ENCODE assay signal across 8 cellular contexts in the genomic region with DNA sequence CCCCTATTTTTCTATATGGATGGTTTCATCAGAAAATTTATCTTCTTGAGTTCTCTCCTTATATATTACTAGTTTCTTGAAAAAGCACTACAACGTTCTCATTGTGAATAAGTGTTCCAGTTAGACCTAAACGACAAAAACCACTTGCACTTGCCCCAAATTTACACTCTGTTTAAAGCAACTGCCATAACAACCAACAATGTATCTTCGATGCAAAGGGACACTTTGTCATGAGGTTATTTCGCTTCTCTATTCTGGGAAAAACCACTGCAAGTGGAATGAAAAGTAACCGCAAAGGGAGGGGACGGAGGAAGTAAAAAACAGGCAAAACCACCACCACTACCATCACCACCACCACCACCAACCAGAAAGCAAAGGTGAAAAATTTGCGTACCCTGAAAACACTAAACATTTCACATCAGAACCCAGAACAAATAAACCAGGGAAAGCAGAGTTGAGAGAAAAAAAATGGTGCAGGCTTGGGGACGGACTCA. TPM values are rescaled to one million over a fixed set of nuclear protein-coding genes. Genes with fewer than 3 reads are reported as not detected.
DNase-seq lines count a peak whose midpoint lies in the region; ATAC-seq and TF ChIP-seq lines count a peak whose summit lies in the region.

No MANE protein-coding gene starts in this region.

- no peaks in the 10 kb centered on the region for H3K27me3 ChIP-seq in PC-9 (ENCODE audit: insufficient read depth, low read depth)
- H3K27me3 ChIP-seq in mammary epithelial cell (ENCODE audit: insufficient read depth, low read length): no peaks in the 10 kb centered on the region
- H3K27me3 ChIP-seq in mucosa of stomach (ENCODE audit: control insufficient read depth, insufficient read depth, low read length): no peaks in the 10 kb centered on the region
- H3K27me3 ChIP-seq in tibial nerve: no peaks in the 10 kb centered on the region

- WGBS in mammary epithelial cell (ENCODE audit: low coverage, missing lambda C conversion rate): 25% methylated on average over 7 of the region's 8 CpGs
- 5% methylated on average over 8 of the region's 8 CpGs for WGBS in tibial nerve, 2 donors

- POLR2A ChIA-PET in PC-9 (lab: Charles Lee; ENCODE audit: unreplicated experiment): interaction anchor here (0.5 to 0.7 kb wide), 3 partner anchors 111 to 872 kb away, joined by 3 to 11 read pairs (median 3); no protein-coding TSS in a partner anchor

- H4K20me1 ChIP-seq in PC-9 (ENCODE audit: insufficient read depth) (no peaks in the 10 kb centered on the region), mammary epithelial cell (ENCODE audit: insufficient read depth, low read length) (no peaks in the 10 kb centered on the region)

- H3K9me3 ChIP-seq in PC-9 (ENCODE audit: insufficient read depth, low read depth) (no peaks in the 10 kb centered on the region), mammary epithelial cell (replicated peaks; ENCODE audit: insufficient read depth, low read length) (no peaks in the 10 kb centered on the region), mucosa of stomach (ENCODE audit: control insufficient read depth, low read length) (no peaks in the 10 kb centered on the region), tibial nerve (no peaks in the 10 kb centered on the region)

- peak; percentile 11 for DNase-seq in activated T-cell treated with anti-CD3 and anti-CD28 coated beads for 4 hours
- no peak for DNase-seq in activated T-cell treated with anti-CD3 and anti-CD28 coated beads, Interleukin-2, amount 50 U/mL, for 48 hours
- no peak for DNase-seq in PC-9
- no peak for DNase-seq in mammary epithelial cell
- no peak for DNase-seq in tibial nerve (ENCODE audit: low spot score in 2 of 2)
- no peak for DNase-seq in NCI-H446 (lab: John Stamatoyannopoulos, UW)

- H3K36me3 ChIP-seq in PC-9 (ENCODE audit: low read depth) (no peaks in the 10 kb centered on the region), mammary epithelial cell (ENCODE audit: insufficient read depth, low read length) (no peaks in the 10 kb centered on the region), mucosa of stomach (ENCODE audit: control insufficient read depth, insufficient read depth, low read length) (no peaks in the 10 kb centered on the region), tibial nerve (no peaks in the 10 kb centered on the region)

- TSS peak; percentile 57 for BruUV-seq in PC-9 (replicated peaks; lab: Mats Ljungman, UMichigan)
- TSS peak; percentile 39 for BruUV-seq in mammary epithelial cell (replicated peaks; lab: Mats Ljungman, UMichigan)

- peak overlapping the region; percentile 95 for H3K4me2 ChIP-seq in PC-9
- peak overlapping the region; percentile 99 for H3K4me2 ChIP-seq in mammary epithelial cell (ENCODE audit: insufficient read depth, low read depth, low read length)

- TF ChIP-seq EP300 in tibial nerve (IDR thresholded peaks at IDR 0.05): no peak

- no peak for TF ChIP-seq CTCF in PC-9 (conservative IDR thresholded peaks at IDR 0.05)
- peak in 1 of 2 donors; percentile 10 for TF ChIP-seq CTCF in mammary epithelial cell (conservative IDR thresholded peaks at IDR 0.05 in 1 of 2, IDR thresholded peaks at IDR 0.05 in 1 of 2; ENCODE audit: extremely low read depth in 1 of 2, insufficient read depth in 1 of 2, low read depth in 1 of 2, low read length in 2 of 2)
- TF ChIP-seq CTCF in tibial nerve (IDR thresholded peaks at IDR 0.05): no peak

- peak overlapping the region; percentile 91 for H2AFZ ChIP-seq in PC-9
- H2AFZ ChIP-seq in mammary epithelial cell (ENCODE audit: low read depth, low read length): peak overlapping the region; percentile 78

- no peak for TF ChIP-seq POLR2A in tibial nerve (IDR thresholded peaks at IDR 0.05)

- H3K9me2 ChIP-seq in PC-9 (ENCODE audit: insufficient read depth): no peaks in the 10 kb centered on the region

- no peak for ATAC-seq in HG03460 (IDR thresholded peaks at IDR 0.05; ENCODE audit: unreplicated experiment)

- in situ Hi-C loops in mammary epithelial cell (cut with MboI; ENCODE audit: low sequenced_read_pairs in 2 of 2): loop anchor here in 1 of 2 donors (10.0 kb wide), 1 partner anchor 259 kb away; no protein-coding TSS in a partner anchor

- H3K4me1 ChIP-seq in PC-9 (replicated peaks; ENCODE audit: insufficient read depth): peaks cover 26% of the 10 kb centered on the region
- peaks cover 13% of the 10 kb centered on the region for H3K4me1 ChIP-seq in mammary epithelial cell (ENCODE audit: insufficient read depth, low read length)
- H3K4me1 ChIP-seq in mucosa of stomach (ENCODE audit: control insufficient read depth, insufficient read depth, low read length): peaks cover 8% of the 10 kb centered on the region
- peaks cover 0 to 35% (median 4%) of the 10 kb centered on the region in 4 donors for H3K4me1 ChIP-seq in tibial nerve

- peaks cover 7% of the 10 kb centered on the region for H3F3A ChIP-seq in PC-9 (ENCODE audit: insufficient read depth, low read depth)

- H3K9ac ChIP-seq in mammary epithelial cell (ENCODE audit: insufficient read depth, low read length) (peak overlapping the region; percentile 88), mucosa of stomach (ENCODE audit: low read length) (peak overlapping the region; percentile 93)

- CTCF ChIA-PET in PC-9 (lab: Charles Lee): interaction anchor here (0.6 to 1.3 kb wide), 5 partner anchors 77 to 500 kb away, joined by 3 to 9 read pairs (median 3); no protein-coding TSS in a partner anchor
- CTCF ChIA-PET in mammary epithelial cell (lab: Charles Lee; ENCODE audit: low non-redundant PET): interaction anchor here (0.6 kb wide), 2 partner anchors 36 to 270 kb away, joined by 6 to 28 read pairs; no protein-coding TSS in a partner anchor

- H3K4me3 ChIP-seq in PC-9 (peak overlapping the region; percentile 93), mammary epithelial cell (replicated peaks in 1 of 3; ENCODE audit: insufficient read depth in 1 of 3, low read depth in 2 of 3, low read length in 3 of 3) (peak overlapping the region; percentile 66 to 98 (median 85)), mucosa of stomach (ENCODE audit: low read length) (peak overlapping the region; percentile 39), tibial nerve (peak overlapping the region; percentile 74 to 96 (median 84))

- H3K27ac ChIP-seq in PC-9 (peak overlapping the region; percentile 88), mammary epithelial cell (ENCODE audit: insufficient read depth, low read depth, low read length) (no peak overlapping the region), tibial nerve (peak overlapping the region; percentile 95 to 100 (median 96))

- intact Hi-C loops in PC-9 (cut with micrococcal nuclease; ENCODE audit: unreplicated experiment): loop anchor here (5.0 to 10.0 kb wide), 4 partner anchors 519 to 662 kb away; no protein-coding TSS in a partner anchor
- intact Hi-C loops in mammary epithelial cell (cut with micrococcal nuclease): no loop called here

- dilution Hi-C loops in mammary epithelial cell (cut with HindIII; ENCODE audit: low sequenced_read_pairs): no loop called here

- H3K79me2 ChIP-seq in PC-9 (ENCODE audit: low read depth) (peaks cover 24% of the 10 kb centered on the region), mammary epithelial cell (ENCODE audit: insufficient read depth, low read length) (peaks cover 3% of the 10 kb centered on the region)

RNA-seq across cellular contexts. Expression of gene N4BP2, which starts 1.2 kb away (rescaled TPM):
- 6.5 and 7.8 TPM in 2 replicates for total RNA-seq in PC-9 (2021)
- total RNA-seq in mammary epithelial cell: 1 to 10 TPM; 5.7 to 5.8 TPM
- 1.4 TPM for polyA plus RNA-seq in mammary epithelial cell
- 4.5 TPM for polyA minus RNA-seq in mammary epithelial cell
- total RNA-seq in tibial nerve: 1 to 10 TPM; 4.5 to 8.3 (median 6.4) TPM

Comparison
In these comparisons a context has a peak if more than half of its experiments do, and no peak if none do; other contexts are left out.
1. H3K4me3 ChIP-seq: peak in every context shown above with its lines; median percentile 93 in PC-9; 85 in mammary epithelial cell; 84 in tibial nerve; 39 in mucosa of stomach.